ENCODE assay signal across 8 cellular contexts in the genomic region with DNA sequence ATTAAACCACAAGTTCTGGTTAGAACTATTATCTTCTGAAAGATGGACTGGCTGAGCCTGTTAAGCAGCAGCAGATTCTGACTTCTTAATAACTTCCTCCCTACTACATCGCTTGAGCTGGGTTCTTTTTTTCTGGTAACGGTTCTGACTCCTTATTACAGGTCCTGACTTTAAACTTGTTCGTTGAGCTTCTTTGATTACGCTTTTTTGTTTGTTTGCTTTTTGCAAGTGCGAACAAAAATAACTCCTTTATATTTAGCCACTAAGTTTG. TPM values are rescaled to one million over a fixed set of nuclear protein-coding genes. Genes with fewer than 3 reads are reported as not detected.
A peak's percentile ranks its signal among the peaks of the same experiment; 100 is the strongest.
DNase-seq lines count a peak whose midpoint lies in the region; ATAC-seq and TF ChIP-seq lines count a peak whose summit lies in the region.

No MANE protein-coding gene starts in this region.

- H3K4me1 ChIP-seq in heart left ventricle (peaks cover 0 to 50% (median 17%) of the 10 kb centered on the region in 12 donors), ascending aorta (peaks cover 0 to 14% of the 10 kb centered on the region in 2 donors), lower lobe of right lung (peaks cover 46% of the 10 kb centered on the region), uterus (peaks cover 0 to 5% of the 10 kb centered on the region in 2 donors)

- H3K9me3 ChIP-seq in heart left ventricle: no peaks in the 10 kb centered on the region
- no peaks in the 10 kb centered on the region for H3K9me3 ChIP-seq in ascending aorta
- no peaks in the 10 kb centered on the region for H3K9me3 ChIP-seq in lower lobe of right lung
- H3K9me3 ChIP-seq in uterus: no peaks in the 10 kb centered on the region

- ATAC-seq in heart left ventricle (no peak), lower lobe of right lung (no peak), GM18505 (IDR thresholded peaks at IDR 0.05; ENCODE audit: unreplicated experiment) (no peak)

- H3K27ac ChIP-seq in heart left ventricle (peak overlapping the region in 9 of 12 donors; percentile 82 to 98 (median 95)), ascending aorta (peak overlapping the region; percentile 92 to 96), lower lobe of right lung (peak overlapping the region; percentile 89), uterus (peak overlapping the region; percentile 98)

- H3K36me3 ChIP-seq in heart left ventricle (no peaks in the 10 kb centered on the region), ascending aorta (no peaks in the 10 kb centered on the region), lower lobe of right lung (no peaks in the 10 kb centered on the region), uterus (no peaks in the 10 kb centered on the region)

- no peak for DNase-seq in heart left ventricle
- no peak for DNase-seq in cardiac septum (ENCODE audit: low spot score)
- no peak for DNase-seq in ascending aorta (ENCODE audit: low spot score in 2 of 2)
- DNase-seq in lower lobe of right lung: no peak
- no peak for DNase-seq in uterus
- DNase-seq in activated CD4-positive, alpha-beta T cell treated with anti-CD3 and anti-CD28 coated beads for 4 hours: no peak
- DNase-seq in epidermal melanocyte (ENCODE audit: insufficient read length, low spot score): no peak

- intact Hi-C loops in heart left ventricle (cut with DNase I) (loop anchor here in 9 of 10 donors (2.0 to 10.0 kb wide), 11 partner anchors 55 to 268 kb away; a partner anchor contains a TSS), cardiac septum (cut with DNase I) (loop anchor here (5.0 kb wide), 3 partner anchors 55 to 110 kb away; a partner anchor contains a TSS), ascending aorta (cut with DNase I) (loop anchor here (2.0 to 5.0 kb wide), 4 partner anchors 38 to 100 kb away; a partner anchor contains a TSS), lower lobe of right lung (cut with DNase I) (no loop called here), uterus (cut with DNase I; ENCODE audit: low total_unique reads) (loop anchor here (5.0 kb wide), 1 partner anchor 115 kb away; no protein-coding TSS in a partner anchor)

- H3K27me3 ChIP-seq in heart left ventricle (no peaks in the 10 kb centered on the region), ascending aorta (no peaks in the 10 kb centered on the region), lower lobe of right lung (ENCODE audit: low read depth) (no peaks in the 10 kb centered on the region), uterus (no peaks in the 10 kb centered on the region)

- TF ChIP-seq POLR2A in heart left ventricle (IDR thresholded peaks at IDR 0.05) (no peak), uterus (IDR thresholded peaks at IDR 0.05) (no peak), GM18505 (IDR thresholded peaks at IDR 0.05; ENCODE audit: borderline replicate concordance, extremely low read depth, insufficient read depth, insufficient read length) (no peak)

- TF ChIP-seq CTCF in heart left ventricle (IDR thresholded peaks at IDR 0.05): no peak
- TF ChIP-seq CTCF in ascending aorta (IDR thresholded peaks at IDR 0.05): no peak
- TF ChIP-seq CTCF in lower lobe of right lung (IDR thresholded peaks at IDR 0.05): no peak
- no peak for TF ChIP-seq CTCF in uterus (IDR thresholded peaks at IDR 0.05)

- WGBS in heart left ventricle, 4 donors: 10 to 11% (median 11%) methylated on average over 5 of the region's 5 CpGs

- peak overlapping the region; percentile 84 to 99 (median 95) for H3K4me3 ChIP-seq in heart left ventricle
- peak overlapping the region; percentile 70 for H3K4me3 ChIP-seq in ascending aorta
- H3K4me3 ChIP-seq in lower lobe of right lung: peak overlapping the region; percentile 93
- peak overlapping the region; percentile 78 to 99 for H3K4me3 ChIP-seq in uterus

RNA-seq across cellular contexts. Expression of a gene that starts 1.1 kb away (rescaled TPM):
- total RNA-seq in heart left ventricle (10 to 100 TPM in 3 of 9 donors, 1 to 10 TPM in 6; 6.1 to 20.4 (median 9.5) TPM), cardiac septum (13.4 TPM), ascending aorta (21.6 TPM), lower lobe of right lung (39.0 TPM), uterus (10 to 100 TPM in 3 of 4 donors, 1 to 10 TPM in 1; 10.0 to 39.9 (median 13.0) TPM)
- polyA plus RNA-seq in heart left ventricle: 1 to 10 TPM; 3.1 to 5.8 TPM

RNA-seq across cellular contexts. Expression of a gene that starts 22.0 kb away (rescaled TPM):
- 1 to 10 TPM in 1 of 9 donors, not detected in 8; 3.7 TPM for total RNA-seq in heart left ventricle
- polyA plus RNA-seq in heart left ventricle: not detected
- total RNA-seq in cardiac septum: not detected
- not detected for total RNA-seq in ascending aorta
- not detected for total RNA-seq in lower lobe of right lung
- total RNA-seq in uterus: under 1 TPM in 2 of 4 donors, not detected in 2; under 0.01 to 0.41 TPM

RNA-seq across cellular contexts. Expression of a gene that starts 38.7 kb away (rescaled TPM):
- 10 to 100 TPM; 19.7 to 47.0 (median 30.7) TPM for total RNA-seq in heart left ventricle
- 10 to 100 TPM; 10.6 to 13.7 TPM for polyA plus RNA-seq in heart left ventricle
- 25.4 TPM for total RNA-seq in cardiac septum
- total RNA-seq in ascending aorta: 35.9 TPM
- total RNA-seq in lower lobe of right lung: 16.5 TPM
- 10 to 100 TPM in 3 of 4 donors, 1 to 10 TPM in 1; 5.1 to 23.5 (median 16.8) TPM for total RNA-seq in uterus

RNA-seq across cellular contexts. Expression of a gene that starts 58.4 kb away (rescaled TPM):
- 1 to 10 TPM in 4 of 9 donors, under 1 TPM in 5; 0.38 to 2.1 (median 0.98) TPM for total RNA-seq in heart left ventricle
- polyA plus RNA-seq in heart left ventricle: 1 to 10 TPM in 1 of 2 donors, under 1 TPM in 1; 0.25 to 1.1 TPM
- 1.0 TPM for total RNA-seq in cardiac septum
- total RNA-seq in ascending aorta: not detected
- 0.15 TPM for total RNA-seq in lower lobe of right lung
- total RNA-seq in uterus: 1 to 10 TPM in 1 of 4 donors, under 1 TPM in 1, not detected in 2; 0.55 to 2.7 TPM
